Comparison of ENCODE assay signal across 8 cellular contexts in genomic region chr5:159050408-159051091, GRCh38. TPM values are rescaled to one million over a fixed set of nuclear protein-coding genes. Genes with fewer than 3 reads are reported as not detected.
A peak's percentile ranks its signal among the peaks of the same experiment; 100 is the strongest.
DNase-seq lines count a peak whose midpoint lies in the region; ATAC-seq, FAIRE-seq and TF ChIP-seq lines count a peak whose summit lies in the region.

No MANE protein-coding gene starts in this region.

- H3K36me3 ChIP-seq in kidney (ENCODE audit: control insufficient read depth in 1 of 2, insufficient read depth in 2 of 2, low read length in 2 of 2) (no peaks in the 10 kb centered on the region), upper lobe of right lung (no peaks in the 10 kb centered on the region), MM.1S (replicated peaks; ENCODE audit: insufficient read depth, low read length) (no peaks in the 10 kb centered on the region), Caco-2 (ENCODE audit: control insufficient read depth, insufficient read depth, low read length) (no peaks in the 10 kb centered on the region)

- ATAC-seq in GM19043 (IDR thresholded peaks at IDR 0.05; ENCODE audit: low read depth, unreplicated experiment) (peak; percentile 58), HG03045 (IDR thresholded peaks at IDR 0.05; ENCODE audit: unreplicated experiment) (peak; percentile 48), upper lobe of right lung (no peak)
- ATAC-seq in activated T-helper 17 cell treated with anti-CD3 and anti-CD28 coated beads, Interleukin-2, amount 50 U/mL, for 72 hours (replicated peaks), result no peak

- no peaks in the 10 kb centered on the region for H3K79me2 ChIP-seq in MM.1S (ENCODE audit: low read length)

- H3K4me1 Mint-ChIP-seq in Caco-2 (ENCODE audit: low read depth, unreplicated experiment), result no peaks in the 10 kb centered on the region
- H3K4me1 Mint-ChIP-seq in activated T-helper 17 cell treated with anti-CD3 and anti-CD28 coated beads, Interleukin-2, amount 50 U/mL, for 72 hours, result no peaks in the 10 kb centered on the region

- no peak overlapping the region for H3K4me3 Mint-ChIP-seq in Caco-2 (ENCODE audit: unreplicated experiment)
- H3K4me3 Mint-ChIP-seq in activated T-helper 17 cell treated with anti-CD3 and anti-CD28 coated beads, Interleukin-2, amount 50 U/mL, for 72 hours, result no peak overlapping the region

- no peak overlapping the region for H3K27ac Mint-ChIP-seq in Caco-2 (ENCODE audit: unreplicated experiment)
- no peak overlapping the region for H3K27ac Mint-ChIP-seq in activated T-helper 17 cell treated with anti-CD3 and anti-CD28 coated beads, Interleukin-2, amount 50 U/mL, for 72 hours

- no peak for FAIRE-seq in kidney (lab: Jason Lieb, UNC)

- no peak overlapping the region for H3K4me3 ChIP-seq in kidney (ENCODE audit: low read length in 2 of 2)
- H3K4me3 ChIP-seq in upper lobe of right lung, result no peak overlapping the region
- no peak overlapping the region for H3K4me3 ChIP-seq in MM.1S (ENCODE audit: low read length)
- no peak overlapping the region for H3K4me3 ChIP-seq in Caco-2 (ENCODE audit: low read depth, low read length)

- intact Hi-C loops in kidney (cut with DNase I), result no loop called here
- intact Hi-C loops in upper lobe of right lung (cut with DNase I), result no loop called here
- intact Hi-C loops in Caco-2 (cut with micrococcal nuclease; ENCODE audit: unreplicated experiment), result no loop called here

- H2AFZ ChIP-seq in MM.1S (ENCODE audit: low read length), result no peak overlapping the region

- BruUV-seq in Caco-2 (replicated peaks; lab: Mats Ljungman, UMichigan), result no TSS peak

- no peak for TF ChIP-seq CTCF in kidney (IDR thresholded peaks at IDR 0.05; ENCODE audit: borderline replicate concordance, extremely low read depth, insufficient read depth)
- no peak for TF ChIP-seq CTCF in upper lobe of right lung (IDR thresholded peaks at IDR 0.05)
- TF ChIP-seq CTCF in MM.1S (IDR thresholded peaks at IDR 0.05; ENCODE audit: low read length), result no peak
- TF ChIP-seq CTCF in Caco-2 (IDR thresholded peaks at IDR 0.05; ENCODE audit: insufficient read depth in 1 of 2, low read depth in 1 of 2, low read length in 1 of 2, severe bottlenecking in 1 of 2, unreplicated experiment in 1 of 2), result no peak

- no peaks in the 10 kb centered on the region for H3F3A ChIP-seq in MM.1S (ENCODE audit: insufficient read depth, low read length)

- H3K4me2 ChIP-seq in MM.1S (ENCODE audit: low read depth, low read length), result no peak overlapping the region

- no peaks in the 10 kb centered on the region for H3K9me3 Mint-ChIP-seq in Caco-2 (ENCODE audit: unreplicated experiment)
- H3K9me3 Mint-ChIP-seq in activated T-helper 17 cell treated with anti-CD3 and anti-CD28 coated beads, Interleukin-2, amount 50 U/mL, for 72 hours, result no peaks in the 10 kb centered on the region

- H3K9ac ChIP-seq in kidney (ENCODE audit: low read length in 2 of 2) (peak overlapping the region in 1 of 2 donors; percentile 37), MM.1S (ENCODE audit: low read length) (no peak overlapping the region)

- TF ChIP-seq POLR2A in Raji (IDR thresholded peaks at IDR 0.05; ENCODE audit: insufficient read depth, low read depth, low read length), result 0 out of 2 replicates have a peak, but pooled peaks have one; percentile 16

- H3K36me3 Mint-ChIP-seq in Caco-2 (ENCODE audit: insufficient read depth, unreplicated experiment), result no peaks in the 10 kb centered on the region
- no peaks in the 10 kb centered on the region for H3K36me3 Mint-ChIP-seq in activated T-helper 17 cell treated with anti-CD3 and anti-CD28 coated beads, Interleukin-2, amount 50 U/mL, for 72 hours (ENCODE audit: low read depth)

- CTCF ChIA-PET in Caco-2 (lab: Charles Lee), result no interaction called here

- H3K27me3 Mint-ChIP-seq in Caco-2 (ENCODE audit: insufficient read depth, unreplicated experiment), result peaks cover 25% of the 10 kb centered on the region
- H3K27me3 Mint-ChIP-seq in activated T-helper 17 cell treated with anti-CD3 and anti-CD28 coated beads, Interleukin-2, amount 50 U/mL, for 72 hours, result peaks cover 78% of the 10 kb centered on the region

- no peaks in the 10 kb centered on the region for H3K9me2 ChIP-seq in MM.1S (replicated peaks; ENCODE audit: insufficient read depth, low read length)

- H3K4me1 ChIP-seq in kidney (ENCODE audit: control insufficient read depth in 1 of 2, insufficient read depth in 1 of 2, low read depth in 1 of 2, low read length in 2 of 2) (peaks cover 4 to 15% of the 10 kb centered on the region in 2 donors), upper lobe of right lung (peaks cover 4% of the 10 kb centered on the region), MM.1S (ENCODE audit: low read length) (no peaks in the 10 kb centered on the region), Caco-2 (no peaks in the 10 kb centered on the region)

- H3K27me3 ChIP-seq in upper lobe of right lung (peaks cover 32% of the 10 kb centered on the region), MM.1S (replicated peaks; ENCODE audit: insufficient read depth, low read length) (no peaks in the 10 kb centered on the region), Caco-2 (replicated peaks; ENCODE audit: control insufficient read depth, insufficient read depth, low read length) (no peaks in the 10 kb centered on the region; the same call in 1 of the 2 replicates)

- DNase-seq in kidney (peak; percentile 37), upper lobe of right lung (no peak), MM.1S (no peak), Caco-2 (no peak)

- H3K27ac ChIP-seq in kidney (ENCODE audit: low read depth in 2 of 2, low read length in 2 of 2) (peak overlapping the region; percentile 62 to 64), upper lobe of right lung (peak overlapping the region; percentile 39), MM.1S (ENCODE audit: low read length) (no peak overlapping the region)

- POLR2A ChIA-PET in Caco-2 (lab: Charles Lee), result no interaction called here

- H3K9me3 ChIP-seq in kidney (ENCODE audit: control insufficient read depth in 1 of 2, low read length in 2 of 2) (no peaks in the 10 kb centered on the region), upper lobe of right lung (no peaks in the 10 kb centered on the region), MM.1S (replicated peaks; ENCODE audit: insufficient read depth, low read length) (no peaks in the 10 kb centered on the region), Caco-2 (no peaks in the 10 kb centered on the region)

- no peaks in the 10 kb centered on the region for H4K20me1 ChIP-seq in MM.1S (ENCODE audit: insufficient read depth, low read length)

RNA-seq across cellular contexts. Expression of gene EBF1, which starts 49.2 kb away (rescaled TPM):
- total RNA-seq in kidney, result 30.8 TPM
- 2.7 TPM for polyA plus RNA-seq in kidney (ENCODE audit: insufficient read depth, low read depth, low replicate concordance)
- 8.9 TPM for total RNA-seq in upper lobe of right lung
- total RNA-seq in Caco-2 (2022), result not detected in 2 replicates
- under 1 TPM in 1 of 2 donors, not detected in 1; 0.37 TPM for total RNA-seq in activated T-helper 17 cell treated with anti-CD3 and anti-CD28 coated beads, Interleukin-2, amount 50 U/mL, for 72 hours

Comparison
In these comparisons a context has a peak if more than half of its experiments do, and no peak if none do; other contexts are left out.
1. ATAC-seq: peak in GM19043 (single experiment) and HG03045 (single experiment); none in upper lobe of right lung (single experiment) and activated T-helper 17 cell treated with anti-CD3 and anti-CD28 coated beads, Interleukin-2, amount 50 U/mL, for 72 hours (single experiment).